ENCODE assay signal across 21 cellular contexts in genomic region chr10:122484276-122485060, GRCh38. TPM values are rescaled to one million over a fixed set of nuclear protein-coding genes. Genes with fewer than 3 reads are reported as not detected.
"Had no signal": no experiment of that assay in that cellular context is flagged by ENCODE, and none has a peak within 500 bp of the region (broad histone marks: within the 10 kb centered on the region; RNA-seq: fewer than 3 reads in every experiment).

No MANE protein-coding gene starts in this region.

- H3K9me3 Mint-ChIP-seq: activated CD4-positive, alpha-beta T cell treated with anti-CD3 and anti-CD28 coated beads, Interleukin-2, amount 10 ng/mL, durations not matched to agents 24 days and 14 days had no signal

- H3K4me3 ChIP-seq: body of pancreas, lung, right atrium auricular region, skin epidermis, thoracic aorta had no signal

- H3K4me1 ChIP-seq: body of pancreas had no signal

- ATAC-seq: body of pancreas; left colon; naive thymus-derived CD4-positive, alpha-beta T cell had no signal

- H3K27ac Mint-ChIP-seq: activated CD4-positive, alpha-beta T cell treated with anti-CD3 and anti-CD28 coated beads, Interleukin-2, amount 10 ng/mL, durations not matched to agents 24 days and 14 days; activated naive CD8-positive, alpha-beta T cell; naive thymus-derived CD4-positive, alpha-beta T cell had no signal

- H3K9me3 ChIP-seq: body of pancreas, right atrium auricular region, thoracic aorta had no signal

- H3K4me1 Mint-ChIP-seq: activated CD4-positive, alpha-beta T cell treated with anti-CD3 and anti-CD28 coated beads, Interleukin-2, amount 10 ng/mL, durations not matched to agents 24 days and 14 days; naive thymus-derived CD4-positive, alpha-beta T cell had no signal

- H3K27me3 ChIP-seq: body of pancreas, right atrium auricular region had no signal

- H3K4me3 Mint-ChIP-seq: activated CD4-positive, alpha-beta T cell treated with anti-CD3 and anti-CD28 coated beads, Interleukin-2, amount 10 ng/mL, durations not matched to agents 24 days and 14 days; activated naive CD8-positive, alpha-beta T cell; naive thymus-derived CD4-positive, alpha-beta T cell had no signal

- H3K36me3 ChIP-seq: right atrium auricular region, thoracic aorta had no signal

- DNase-seq: activated CD4-positive, alpha-beta T cell treated with anti-CD3 and anti-CD28 coated beads, Interleukin-2, amount 10 ng/mL, durations not matched to agents 24 days and 14 days; activated CD4-positive, CD25-positive, alpha-beta regulatory T cell; activated gamma-delta T cell treated with Interleukin-2 at 50 U/mL for 16 hours; amniotic stem cell; body of pancreas; effector memory CD4-positive, alpha-beta T cell; foreskin melanocyte; naive thymus-derived CD4-positive, alpha-beta T cell; stimulated activated CD4-positive, alpha-beta T cell treated with anti-CD3 and anti-CD28 coated beads, Interleukin-4, amount 100 ng/mL, for 24 hours; stimulated activated naive CD4-positive, alpha-beta T cell treated with Interleukin-2 at 50 U/mL for 16 hours; T-helper 2 cell had no signal

- H3K27ac ChIP-seq: body of pancreas, epithelial cell of prostate, right atrium auricular region, thoracic aorta had no signal

RNA-seq across cellular contexts. Expression of gene HTRA1, which starts 23.1 kb away (rescaled TPM):
- total RNA-seq: activated CD4-positive, alpha-beta T cell treated with anti-CD3 and anti-CD28 coated beads, Interleukin-2, amount 10 ng/mL, durations not matched to agents 24 days and 14 days had no signal
- polyA plus RNA-seq: naive thymus-derived CD4-positive, alpha-beta T cell had no signal

RNA-seq across cellular contexts. Expression of gene ARMS2, which starts 30.0 kb away (rescaled TPM):
- total RNA-seq: activated CD4-positive, alpha-beta T cell treated with anti-CD3 and anti-CD28 coated beads, Interleukin-2, amount 10 ng/mL, durations not matched to agents 24 days and 14 days; body of pancreas; fibroblast of lung; left colon; lung; mononuclear cell; naive thymus-derived CD4-positive, alpha-beta T cell; posterior vena cava; right atrium auricular region; thoracic aorta had no signal
- polyA plus RNA-seq: fibroblast of lung; lung; naive thymus-derived CD4-positive, alpha-beta T cell had no signal
